16 cellular contexts compared by ENCODE assay signal in the genomic region with DNA sequence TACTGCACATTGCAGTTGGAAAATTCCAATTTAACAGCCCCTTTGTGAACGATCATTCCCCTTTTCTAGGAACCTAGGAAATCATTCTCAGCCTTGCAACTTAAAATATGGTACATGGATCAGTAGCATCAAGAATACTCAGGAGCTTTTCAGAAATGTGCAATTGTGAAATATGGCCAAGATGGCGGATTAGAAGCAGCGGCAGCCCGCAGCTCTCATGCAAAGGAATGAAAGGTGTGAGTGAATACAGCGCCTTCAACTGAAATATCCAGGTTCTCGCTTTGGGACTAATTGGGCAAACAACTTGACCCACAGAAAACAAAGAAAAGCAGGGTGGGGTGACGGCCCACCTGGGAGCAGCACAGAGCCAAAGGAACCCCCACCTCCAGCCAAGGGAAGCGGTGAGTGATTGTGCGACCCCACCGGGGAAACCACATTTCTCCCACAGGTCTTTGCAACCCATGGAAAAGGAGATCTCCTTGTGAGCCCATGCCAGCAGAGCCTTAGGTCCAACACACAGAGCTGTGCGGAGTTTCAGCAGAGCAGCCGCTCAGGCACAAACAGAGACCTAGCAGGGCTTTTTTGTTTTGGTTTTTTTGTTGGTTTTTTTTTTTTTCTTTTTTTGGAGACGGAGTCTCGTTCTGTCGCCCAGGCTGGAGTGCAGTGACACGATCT. TPM values are rescaled to one million over a fixed set of nuclear protein-coding genes. Genes with fewer than 3 reads are reported as not detected.
DNase-seq lines count a peak whose midpoint lies in the region; ATAC-seq and TF ChIP-seq lines count a peak whose summit lies in the region.
"Had no signal": no experiment of that assay in that cellular context is flagged by ENCODE, and none has a peak within 500 bp of the region (broad histone marks: within the 10 kb centered on the region; RNA-seq: fewer than 3 reads in every experiment).

No MANE protein-coding gene starts in this region.

- H3K4me3 Mint-ChIP-seq in GM23338 (no peak overlapping the region), chondrocyte (ENCODE audit: unreplicated experiment) (no peak overlapping the region)
- H3K4me3 Mint-ChIP-seq: CD4-positive, alpha-beta T cell had no signal

- H2AFZ ChIP-seq in GM23338 (peak overlapping the region; percentile 95), smooth muscle cell (ENCODE audit: low read depth) (no peak overlapping the region)

- H3K79me2 ChIP-seq in GM23338 (replicated peaks; ENCODE audit: insufficient read depth) (no peaks in the 10 kb centered on the region), smooth muscle cell (ENCODE audit: low read depth) (no peaks in the 10 kb centered on the region)

- H4K20me1 ChIP-seq in GM23338 (replicated peaks; ENCODE audit: insufficient read depth) (no peaks in the 10 kb centered on the region), smooth muscle cell (ENCODE audit: low read depth) (no peaks in the 10 kb centered on the region)

- H3K4me2 ChIP-seq in GM23338 (no peak overlapping the region), smooth muscle cell (no peak overlapping the region)
- H3K4me2 ChIP-seq: A549 had no signal

- peaks cover 10% of the 10 kb centered on the region for H3K27me3 ChIP-seq in GM23338 (ENCODE audit: insufficient read depth)
- H3K27me3 ChIP-seq in smooth muscle cell (ENCODE audit: low read depth), result no peaks in the 10 kb centered on the region

- H3K4me3 ChIP-seq in GM23338 (no peak overlapping the region), smooth muscle cell (no peak overlapping the region)
- H3K4me3 ChIP-seq: A549, HAP-1 had no signal

- H3K9me2 ChIP-seq in GM23338 (ENCODE audit: insufficient read depth), result no peaks in the 10 kb centered on the region

- H3K4me1 ChIP-seq in GM23338 (ENCODE audit: insufficient read depth) (no peaks in the 10 kb centered on the region), smooth muscle cell (ENCODE audit: low read depth) (no peaks in the 10 kb centered on the region)
- H3K4me1 ChIP-seq: A549, Caco-2, HAP-1 had no signal

- ATAC-seq in GM23338 (no peak), HG03378 (IDR thresholded peaks at IDR 0.05; ENCODE audit: unreplicated experiment) (no peak), GM19467 (IDR thresholded peaks at IDR 0.05; ENCODE audit: unreplicated experiment) (no peak)

- no peak for DNase-seq in GM23338 (ENCODE audit: low spot score)
- peak; percentile 32 for DNase-seq in NCI-H146 treated with DMSO at 0.1 percent for 48 hours (lab: John Stamatoyannopoulos, UW; ENCODE audit: unreplicated experiment)
- no peak for DNase-seq in chondrocyte (ENCODE audit: low spot score)
- no peak for DNase-seq in smooth muscle cell (lab: John Stamatoyannopoulos, UW; ENCODE audit: unreplicated experiment)
- DNase-seq in GOT3 (lab: John Stamatoyannopoulos, UW), result no peak
- DNase-seq: AML-193; CD4-positive, alpha-beta T cell; KBM-7 had no signal

- H3F3A ChIP-seq in GM23338 (replicated peaks; ENCODE audit: low read depth), result no peaks in the 10 kb centered on the region
- H3F3A ChIP-seq in smooth muscle cell (ENCODE audit: low read depth), result peaks cover 10% of the 10 kb centered on the region

- H3K36me3 Mint-ChIP-seq in GM23338 (ENCODE audit: low read depth) (peaks cover 6% of the 10 kb centered on the region; the same call in 2 of the 3 replicates), chondrocyte (ENCODE audit: low read depth) (peaks cover 19% of the 10 kb centered on the region)

- peaks cover 11% of the 10 kb centered on the region for H3K9me3 ChIP-seq in smooth muscle cell (replicated peaks; ENCODE audit: low read depth)
- H3K9me3 ChIP-seq: Caco-2 had no signal

- H3K27ac ChIP-seq in GM23338 (ENCODE audit: low read depth) (no peak overlapping the region), smooth muscle cell (ENCODE audit: low read depth) (peak overlapping the region; percentile 96)
- H3K27ac ChIP-seq: 22Rv1, A549, C4-2B, HL-60 had no signal

- H3K27ac Mint-ChIP-seq in GM23338, result no peak overlapping the region
- H3K27ac Mint-ChIP-seq in chondrocyte (ENCODE audit: unreplicated experiment), result peak overlapping the region; percentile 37
- H3K27ac Mint-ChIP-seq: CD4-positive, alpha-beta T cell had no signal

- H3K27me3 Mint-ChIP-seq in GM23338 (ENCODE audit: insufficient read depth, low read depth, poor library complexity) (peaks cover 6% of the 10 kb centered on the region), chondrocyte (ENCODE audit: low read depth) (no peaks in the 10 kb centered on the region)
- H3K27me3 Mint-ChIP-seq: CD4-positive, alpha-beta T cell had no signal

- H3K36me3 ChIP-seq in GM23338 (ENCODE audit: insufficient read depth) (no peaks in the 10 kb centered on the region), smooth muscle cell (ENCODE audit: low read depth) (no peaks in the 10 kb centered on the region)
- H3K36me3 ChIP-seq: HAP-1 had no signal

- no peaks in the 10 kb centered on the region for H3K4me1 Mint-ChIP-seq in GM23338
- H3K4me1 Mint-ChIP-seq in chondrocyte (ENCODE audit: low read depth), result peaks cover 45% of the 10 kb centered on the region

- H3K9ac ChIP-seq in smooth muscle cell (ENCODE audit: low read depth), result no peak overlapping the region

- WGBS in smooth muscle cell (ENCODE audit: low lambda C conversion rate), result 94% methylated on average over 16 of the region's 16 CpGs

- TF ChIP-seq CTCF in GM23338 (conservative IDR thresholded peaks at IDR 0.05; ENCODE audit: low read depth in 2 of 2) (no peak), chondrocyte (IDR thresholded peaks at IDR 0.05) (no peak), smooth muscle cell (IDR thresholded peaks at IDR 0.05; ENCODE audit: borderline replicate concordance, insufficient read depth, poor library complexity, severe bottlenecking) (no peak)

- H3K9me3 Mint-ChIP-seq in GM23338, result peaks cover 26% of the 10 kb centered on the region
- H3K9me3 Mint-ChIP-seq in chondrocyte (ENCODE audit: low read depth), result peaks cover 21% of the 10 kb centered on the region

TF ChIP-seq in GM23338, 12 proteins besides CTCF, POLR2A, EP300 and RAD21 (continues in another document):
- no peak for TF ChIP-seq CREB1 (CRISPR knock-in tag; IDR thresholded peaks at IDR 0.05; ENCODE audit: low read depth)
- TF ChIP-seq ZNF331 (CRISPR knock-in tag; IDR thresholded peaks at IDR 0.05; ENCODE audit: low read depth), result no peak
- no peak for TF ChIP-seq EZH2 (IDR thresholded peaks at IDR 0.05; ENCODE audit: low read depth, unreplicated experiment)

RNA-seq across cellular contexts. Expression of a gene that starts 7.6 kb away (rescaled TPM):
- 10.3 and 12.1 TPM in 2 replicates for total RNA-seq in GM23338 (2014; rRNA removed; shearing (Covaris generic))
- polyA plus RNA-seq in GM23338 (2016; fragmentation: Nextera tagmentation; extraction: Ambion mirVana), result 7.7 and 9.3 TPM in 2 replicates
- 16.5 to 27.3 TPM (median 26.4 TPM) in 3 replicates for total RNA-seq in chondrocyte
- total RNA-seq in smooth muscle cell, result 8.2 and 10.6 TPM in 2 replicates
- 15.2 and 15.7 TPM in 2 replicates for polyA plus RNA-seq in smooth muscle cell

RNA-seq across cellular contexts. Expression of a gene that starts 55.1 kb away (rescaled TPM):
- 18.3 and 26.2 TPM in 2 replicates for total RNA-seq in GM23338 (2014; rRNA removed; shearing (Covaris generic))
- 50.0 and 55.1 TPM in 2 replicates for polyA plus RNA-seq in GM23338 (2016; fragmentation: Nextera tagmentation; extraction: Ambion mirVana)
- 88.6 to 106 TPM (median 98.7 TPM) in 3 replicates for total RNA-seq in chondrocyte
- total RNA-seq in smooth muscle cell, result 60.6 and 84.2 TPM in 2 replicates
- polyA plus RNA-seq in smooth muscle cell, result 201 and 218 TPM in 2 replicates

RNA-seq across cellular contexts. Expression of a gene that starts 55.3 kb away (rescaled TPM):
- total RNA-seq in GM23338 (2014; rRNA removed; shearing (Covaris generic)), result 0.39 and 0.66 TPM in 2 replicates
- 0.50 and 0.61 TPM in 2 replicates for polyA plus RNA-seq in GM23338 (2016; fragmentation: Nextera tagmentation; extraction: Ambion mirVana)
- 1.6 to 1.8 TPM (median 1.6 TPM) in 3 replicates for total RNA-seq in chondrocyte
- total RNA-seq in smooth muscle cell, result 0.81 and 1.3 TPM in 2 replicates
- 0.20 and 0.62 TPM in 2 replicates for polyA plus RNA-seq in smooth muscle cell
